ENCODE assay signal across 1 cellular context in the genomic region with DNA sequence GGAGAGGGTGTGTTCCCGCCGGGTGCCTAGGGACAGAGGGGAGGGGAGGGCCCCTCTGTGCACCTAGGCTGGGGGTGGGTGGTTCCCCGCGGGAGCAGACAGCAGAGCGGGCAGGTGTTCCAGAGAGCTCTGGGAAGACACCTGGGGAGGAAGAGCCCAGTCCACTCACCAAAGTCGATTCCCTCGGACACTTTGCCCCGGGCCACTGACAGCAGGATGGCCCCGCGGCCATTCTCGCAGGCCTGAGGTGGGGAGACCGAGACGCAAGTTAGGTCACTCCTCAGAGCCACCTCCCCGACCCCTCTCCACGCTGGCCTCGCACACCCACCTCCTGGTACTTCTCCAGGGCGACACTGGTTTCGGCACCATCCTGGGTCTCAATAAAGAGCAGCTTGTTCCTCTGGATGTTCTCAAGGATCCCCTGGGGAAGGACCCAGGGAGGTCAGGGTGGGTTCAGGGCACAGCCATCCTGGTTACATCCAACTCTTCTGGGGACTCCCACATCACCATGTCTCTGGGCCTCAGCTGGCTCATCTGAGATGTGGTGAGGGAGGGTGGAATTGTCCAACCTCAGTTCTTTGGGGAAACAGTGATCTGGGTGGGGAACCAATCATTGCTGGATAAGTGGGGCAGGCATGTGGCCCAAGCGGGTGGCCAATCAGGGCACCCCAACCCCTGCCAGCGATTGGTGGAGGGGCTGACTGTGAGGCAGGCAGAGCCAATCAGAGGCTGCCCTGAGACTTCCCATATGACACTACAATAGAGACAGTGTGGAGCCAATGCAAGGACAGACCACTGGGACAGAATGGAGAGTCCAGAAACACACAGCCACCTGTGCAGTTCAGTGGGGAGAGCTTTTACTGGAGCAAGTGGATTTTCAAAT.
TF ChIP-seq lines count a peak whose summit lies in the region.

No MANE protein-coding gene starts in this region.

TF ChIP-seq in GM23338, 12 proteins besides CTCF, POLR2A, EP300 and RAD21:
- TF ChIP-seq, protein P1, sequence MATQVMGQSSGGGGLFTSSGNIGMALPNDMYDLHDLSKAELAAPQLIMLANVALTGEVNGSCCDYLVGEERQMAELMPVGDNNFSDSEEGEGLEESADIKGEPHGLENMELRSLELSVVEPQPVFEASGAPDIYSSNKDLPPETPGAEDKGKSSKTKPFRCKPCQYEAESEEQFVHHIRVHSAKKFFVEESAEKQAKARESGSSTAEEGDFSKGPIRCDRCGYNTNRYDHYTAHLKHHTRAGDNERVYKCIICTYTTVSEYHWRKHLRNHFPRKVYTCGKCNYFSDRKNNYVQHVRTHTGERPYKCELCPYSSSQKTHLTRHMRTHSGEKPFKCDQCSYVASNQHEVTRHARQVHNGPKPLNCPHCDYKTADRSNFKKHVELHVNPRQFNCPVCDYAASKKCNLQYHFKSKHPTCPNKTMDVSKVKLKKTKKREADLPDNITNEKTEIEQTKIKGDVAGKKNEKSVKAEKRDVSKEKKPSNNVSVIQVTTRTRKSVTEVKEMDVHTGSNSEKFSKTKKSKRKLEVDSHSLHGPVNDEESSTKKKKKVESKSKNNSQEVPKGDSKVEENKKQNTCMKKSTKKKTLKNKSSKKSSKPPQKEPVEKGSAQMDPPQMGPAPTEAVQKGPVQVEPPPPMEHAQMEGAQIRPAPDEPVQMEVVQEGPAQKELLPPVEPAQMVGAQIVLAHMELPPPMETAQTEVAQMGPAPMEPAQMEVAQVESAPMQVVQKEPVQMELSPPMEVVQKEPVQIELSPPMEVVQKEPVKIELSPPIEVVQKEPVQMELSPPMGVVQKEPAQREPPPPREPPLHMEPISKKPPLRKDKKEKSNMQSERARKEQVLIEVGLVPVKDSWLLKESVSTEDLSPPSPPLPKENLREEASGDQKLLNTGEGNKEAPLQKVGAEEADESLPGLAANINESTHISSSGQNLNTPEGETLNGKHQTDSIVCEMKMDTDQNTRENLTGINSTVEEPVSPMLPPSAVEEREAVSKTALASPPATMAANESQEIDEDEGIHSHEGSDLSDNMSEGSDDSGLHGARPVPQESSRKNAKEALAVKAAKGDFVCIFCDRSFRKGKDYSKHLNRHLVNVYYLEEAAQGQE (IDR thresholded peaks at IDR 0.05; ENCODE audit: unreplicated experiment) = no peak
- no peak for TF ChIP-seq ZNF114 (CRISPR knock-in tag; IDR thresholded peaks at IDR 0.05)
- TF ChIP-seq EZH2 (IDR thresholded peaks at IDR 0.05; ENCODE audit: low read depth, unreplicated experiment) = no peak
- TF ChIP-seq JUNB (IDR thresholded peaks at IDR 0.05; ENCODE audit: unreplicated experiment) = no peak
- TF ChIP-seq, protein P2, sequence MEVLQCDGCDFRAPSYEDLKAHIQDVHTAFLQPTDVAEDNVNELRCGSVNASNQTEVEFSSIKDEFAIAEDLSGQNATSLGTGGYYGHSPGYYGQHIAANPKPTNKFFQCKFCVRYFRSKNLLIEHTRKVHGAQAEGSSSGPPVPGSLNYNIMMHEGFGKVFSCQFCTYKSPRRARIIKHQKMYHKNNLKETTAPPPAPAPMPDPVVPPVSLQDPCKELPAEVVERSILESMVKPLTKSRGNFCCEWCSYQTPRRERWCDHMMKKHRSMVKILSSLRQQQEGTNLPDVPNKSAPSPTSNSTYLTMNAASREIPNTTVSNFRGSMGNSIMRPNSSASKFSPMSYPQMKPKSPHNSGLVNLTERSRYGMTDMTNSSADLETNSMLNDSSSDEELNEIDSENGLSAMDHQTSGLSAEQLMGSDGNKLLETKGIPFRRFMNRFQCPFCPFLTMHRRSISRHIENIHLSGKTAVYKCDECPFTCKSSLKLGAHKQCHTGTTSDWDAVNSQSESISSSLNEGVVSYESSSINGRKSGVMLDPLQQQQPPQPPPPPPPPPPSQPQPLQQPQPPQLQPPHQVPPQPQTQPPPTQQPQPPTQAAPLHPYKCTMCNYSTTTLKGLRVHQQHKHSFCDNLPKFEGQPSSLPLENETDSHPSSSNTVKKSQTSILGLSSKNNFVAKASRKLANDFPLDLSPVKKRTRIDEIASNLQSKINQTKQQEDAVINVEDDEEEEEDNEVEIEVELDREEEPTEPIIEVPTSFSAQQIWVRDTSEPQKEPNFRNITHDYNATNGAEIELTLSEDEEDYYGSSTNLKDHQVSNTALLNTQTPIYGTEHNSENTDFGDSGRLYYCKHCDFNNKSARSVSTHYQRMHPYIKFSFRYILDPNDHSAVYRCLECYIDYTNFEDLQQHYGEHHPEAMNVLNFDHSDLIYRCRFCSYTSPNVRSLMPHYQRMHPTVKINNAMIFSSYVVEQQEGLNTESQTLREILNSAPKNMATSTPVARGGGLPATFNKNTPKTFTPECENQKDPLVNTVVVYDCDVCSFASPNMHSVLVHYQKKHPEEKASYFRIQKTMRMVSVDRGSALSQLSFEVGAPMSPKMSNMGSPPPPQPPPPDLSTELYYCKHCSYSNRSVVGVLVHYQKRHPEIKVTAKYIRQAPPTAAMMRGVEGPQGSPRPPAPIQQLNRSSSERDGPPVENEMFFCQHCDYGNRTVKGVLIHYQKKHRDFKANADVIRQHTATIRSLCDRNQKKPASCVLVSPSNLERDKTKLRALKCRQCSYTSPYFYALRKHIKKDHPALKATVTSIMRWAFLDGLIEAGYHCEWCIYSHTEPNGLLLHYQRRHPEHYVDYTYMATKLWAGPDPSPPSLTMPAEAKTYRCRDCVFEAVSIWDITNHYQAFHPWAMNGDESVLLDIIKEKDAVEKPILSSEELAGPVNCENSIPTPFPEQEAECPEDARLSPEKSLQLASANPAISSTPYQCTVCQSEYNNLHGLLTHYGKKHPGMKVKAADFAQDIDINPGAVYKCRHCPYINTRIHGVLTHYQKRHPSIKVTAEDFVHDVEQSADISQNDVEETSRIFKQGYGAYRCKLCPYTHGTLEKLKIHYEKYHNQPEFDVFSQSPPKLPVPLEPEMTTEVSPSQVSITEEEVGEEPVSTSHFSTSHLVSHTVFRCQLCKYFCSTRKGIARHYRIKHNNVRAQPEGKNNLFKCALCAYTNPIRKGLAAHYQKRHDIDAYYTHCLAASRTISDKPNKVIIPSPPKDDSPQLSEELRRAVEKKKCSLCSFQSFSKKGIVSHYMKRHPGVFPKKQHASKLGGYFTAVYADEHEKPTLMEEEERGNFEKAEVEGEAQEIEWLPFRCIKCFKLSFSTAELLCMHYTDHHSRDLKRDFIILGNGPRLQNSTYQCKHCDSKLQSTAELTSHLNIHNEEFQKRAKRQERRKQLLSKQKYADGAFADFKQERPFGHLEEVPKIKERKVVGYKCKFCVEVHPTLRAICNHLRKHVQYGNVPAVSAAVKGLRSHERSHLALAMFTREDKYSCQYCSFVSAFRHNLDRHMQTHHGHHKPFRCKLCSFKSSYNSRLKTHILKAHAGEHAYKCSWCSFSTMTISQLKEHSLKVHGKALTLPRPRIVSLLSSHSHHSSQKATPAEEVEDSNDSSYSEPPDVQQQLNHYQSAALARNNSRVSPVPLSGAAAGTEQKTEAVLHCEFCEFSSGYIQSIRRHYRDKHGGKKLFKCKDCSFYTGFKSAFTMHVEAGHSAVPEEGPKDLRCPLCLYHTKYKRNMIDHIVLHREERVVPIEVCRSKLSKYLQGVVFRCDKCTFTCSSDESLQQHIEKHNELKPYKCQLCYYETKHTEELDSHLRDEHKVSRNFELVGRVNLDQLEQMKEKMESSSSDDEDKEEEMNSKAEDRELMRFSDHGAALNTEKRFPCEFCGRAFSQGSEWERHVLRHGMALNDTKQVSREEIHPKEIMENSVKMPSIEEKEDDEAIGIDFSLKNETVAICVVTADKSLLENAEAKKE (CRISPR knock-in tag; IDR thresholded peaks at IDR 0.05) = no peak
- no peak for TF ChIP-seq POLR2AphosphoS5 (IDR thresholded peaks at IDR 0.05; ENCODE audit: low read depth)
- no peak for TF ChIP-seq CREB1 (CRISPR knock-in tag; IDR thresholded peaks at IDR 0.05; ENCODE audit: low read depth)
- no peak for TF ChIP-seq STAT1 (IDR thresholded peaks at IDR 0.05; ENCODE audit: unreplicated experiment)
- TF ChIP-seq NANOG (IDR thresholded peaks at IDR 0.05; ENCODE audit: borderline replicate concordance) = no peak
- no peak for TF ChIP-seq EZH2phosphoT487 (IDR thresholded peaks at IDR 0.05; ENCODE audit: unreplicated experiment)
- TF ChIP-seq, protein P3, sequence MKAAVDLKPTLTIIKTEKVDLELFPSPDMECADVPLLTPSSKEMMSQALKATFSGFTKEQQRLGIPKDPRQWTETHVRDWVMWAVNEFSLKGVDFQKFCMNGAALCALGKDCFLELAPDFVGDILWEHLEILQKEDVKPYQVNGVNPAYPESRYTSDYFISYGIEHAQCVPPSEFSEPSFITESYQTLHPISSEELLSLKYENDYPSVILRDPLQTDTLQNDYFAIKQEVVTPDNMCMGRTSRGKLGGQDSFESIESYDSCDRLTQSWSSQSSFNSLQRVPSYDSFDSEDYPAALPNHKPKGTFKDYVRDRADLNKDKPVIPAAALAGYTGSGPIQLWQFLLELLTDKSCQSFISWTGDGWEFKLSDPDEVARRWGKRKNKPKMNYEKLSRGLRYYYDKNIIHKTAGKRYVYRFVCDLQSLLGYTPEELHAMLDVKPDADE (IDR thresholded peaks at IDR 0.05) = no peak
- no peak for TF ChIP-seq ZNF331 (CRISPR knock-in tag; IDR thresholded peaks at IDR 0.05; ENCODE audit: low read depth)
